Comparison of ENCODE assay signal across 25 cellular contexts in the genomic region with DNA sequence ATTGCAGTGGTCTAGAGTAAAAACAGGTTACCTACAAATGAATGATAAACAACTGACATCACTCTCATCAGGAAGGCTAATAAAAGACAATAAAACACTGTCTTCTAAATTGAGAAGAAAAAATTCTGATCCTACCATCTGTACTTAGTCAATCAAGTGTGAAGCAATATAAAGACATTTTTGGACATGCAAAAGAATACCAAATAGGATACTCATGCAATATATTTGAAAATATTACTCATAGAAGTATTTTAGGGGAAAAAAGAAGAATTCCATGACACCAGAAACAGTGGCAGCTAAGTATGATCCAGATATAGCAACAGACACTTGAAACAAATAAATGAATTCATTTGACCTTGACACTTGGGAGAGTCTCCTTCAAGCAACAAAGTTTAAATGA.
"Had no signal": no experiment of that assay in that cellular context is flagged by ENCODE, and none has a peak within 500 bp of the region (broad histone marks: within the 10 kb centered on the region; RNA-seq: fewer than 3 reads in every experiment).

No MANE protein-coding gene starts in this region.

- ATAC-seq: activated CD8-positive, alpha-beta memory T cell treated with anti-CD3 and anti-CD28 coated beads, Interleukin-2, amount 10 ng/mL, durations not matched to agents 7 days and 5 days; activated CD8-positive, alpha-beta T cell treated with anti-CD3 and anti-CD28 coated beads, Interleukin-2, amount 10 ng/mL, durations not matched to agents 7 days and 5 days; activated naive CD4-positive, alpha-beta T cell treated with anti-CD3 and anti-CD28 coated beads, Interleukin-2, amount 50 U/mL, for 72 hours; activated T-cell treated with anti-CD3 and anti-CD28 coated beads, Interleukin-2, amount 50 U/mL, for 72 hours; esophagus mucosa; heart left ventricle; naive thymus-derived CD4-positive, alpha-beta T cell; pancreas had no signal

- H3K4me3 ChIP-seq: ascending aorta, heart left ventricle, pancreas, prostate gland, sigmoid colon, tibial nerve had no signal

- H3K4me1 ChIP-seq: ascending aorta, heart left ventricle, pancreas, prostate gland, sigmoid colon, tibial nerve had no signal

- H3K27me3 ChIP-seq: ascending aorta, brain microvascular endothelial cell, pancreas, sigmoid colon had no signal

- H3K36me3 ChIP-seq: ascending aorta, brain microvascular endothelial cell, heart left ventricle, pancreas, prostate gland, sigmoid colon, tibial nerve had no signal

- DNase-seq: activated B cell treated with CpG ODN at 0.5 μM for 24 hours; activated CD4-positive, alpha-beta T cell treated with anti-CD3 and anti-CD28 coated beads, Interleukin-2, amount 50 U/mL, for 1 hour; activated CD8-positive, alpha-beta memory T cell treated with anti-CD3 and anti-CD28 coated beads, Interleukin-2, amount 10 ng/mL, durations not matched to agents 7 days and 5 days; activated CD8-positive, alpha-beta T cell treated with anti-CD3 and anti-CD28 coated beads, Interleukin-2, amount 10 ng/mL, durations not matched to agents 7 days and 5 days; activated naive CD4-positive, alpha-beta T cell; activated T-cell treated with anti-CD3 and anti-CD28 coated beads, Interleukin-2, amount 50 U/mL, for 72 hours; brain microvascular endothelial cell; cortex of kidney; endodermal cell; heart left ventricle; hypothalamus; immature natural killer cell; naive thymus-derived CD4-positive, alpha-beta T cell; nucleus accumbens; pancreas; retina; sigmoid colon; stimulated activated CD4-positive, alpha-beta T cell treated with anti-CD3 and anti-CD28 coated beads, Interleukin-15, amount 100 ng/mL, for 24 hours; stimulated activated naive CD4-positive, alpha-beta T cell; T-helper 1 cell had no signal

- H3K9me3 ChIP-seq: ascending aorta, heart left ventricle, pancreas, prostate gland, sigmoid colon, tibial nerve had no signal

- H3K27ac ChIP-seq: ascending aorta, brain microvascular endothelial cell, heart left ventricle, pancreas, prostate gland, sigmoid colon, tibial nerve had no signal
